In genomic region chr9:37921546-37922300, GRCh38 we compare ENCODE assay signal across 11 cellular contexts. TPM values are rescaled to one million over a fixed set of nuclear protein-coding genes. Genes with fewer than 3 reads are reported as not detected.
DNase-seq lines count a peak whose midpoint lies in the region; ATAC-seq and TF ChIP-seq lines count a peak whose summit lies in the region.
"Had no signal": no experiment of that assay in that cellular context is flagged by ENCODE, and none has a peak within 500 bp of the region (broad histone marks: within the 10 kb centered on the region; RNA-seq: fewer than 3 reads in every experiment).

No MANE protein-coding gene starts in this region.

- H3K79me2 ChIP-seq in osteoblast (ENCODE audit: insufficient read depth, low read length): peaks cover 9% of the 10 kb centered on the region

- H3K36me3 Mint-ChIP-seq in Caco-2 (ENCODE audit: insufficient read depth, unreplicated experiment): peaks cover 25% of the 10 kb centered on the region

- H3K27ac Mint-ChIP-seq in Caco-2 (ENCODE audit: unreplicated experiment): peak overlapping the region; percentile 42

- in situ Hi-C loops in astrocyte of the cerebellum (cut with HindIII; ENCODE audit: low sequenced_read_pairs): loop anchor here (25.0 kb wide), 1 partner anchor 316 kb away; no protein-coding TSS in a partner anchor

- peaks cover 16% of the 10 kb centered on the region for H4K20me1 ChIP-seq in osteoblast (ENCODE audit: insufficient read depth, low read length)

- TF ChIP-seq POLR2A in esophagus muscularis mucosa (IDR thresholded peaks at IDR 0.05; ENCODE audit: low read depth): no peak

- H3K27me3 ChIP-seq in Caco-2 (replicated peaks; ENCODE audit: control insufficient read depth, insufficient read depth, low read length) (no peaks in the 10 kb centered on the region), foreskin keratinocyte (no peaks in the 10 kb centered on the region), osteoblast (ENCODE audit: insufficient read depth, low read length) (no peaks in the 10 kb centered on the region), esophagus muscularis mucosa (no peaks in the 10 kb centered on the region)
- H3K27me3 ChIP-seq: vagina had no signal

- H3K9me3 Mint-ChIP-seq in Caco-2 (ENCODE audit: unreplicated experiment): no peaks in the 10 kb centered on the region

- TF ChIP-seq CTCF in Caco-2 (IDR thresholded peaks at IDR 0.05; ENCODE audit: insufficient read depth in 1 of 2, low read depth in 1 of 2, low read length in 1 of 2, severe bottlenecking in 1 of 2, unreplicated experiment in 1 of 2) (no peak), astrocyte of the cerebellum (IDR thresholded peaks at IDR 0.05; ENCODE audit: low read depth, low read length, missing control alignments) (peak; percentile 45), foreskin keratinocyte (conservative IDR thresholded peaks at IDR 0.05) (peak; percentile 86), osteoblast (IDR thresholded peaks at IDR 0.05; ENCODE audit: extremely low read depth, low read depth, low read length) (no peak), esophagus muscularis mucosa (IDR thresholded peaks at IDR 0.05) (no peak)

- H3K4me1 Mint-ChIP-seq in Caco-2 (ENCODE audit: low read depth, unreplicated experiment): no peaks in the 10 kb centered on the region

- H3K4me3 ChIP-seq in Caco-2 (ENCODE audit: low read depth, low read length) (no peak overlapping the region), astrocyte of the cerebellum (ENCODE audit: low read depth, low read length) (no peak overlapping the region), osteoblast (ENCODE audit: insufficient read depth, low read length) (no peak overlapping the region), esophagus muscularis mucosa (no peak overlapping the region)
- H3K4me3 ChIP-seq: vagina had no signal

- DNase-seq in Caco-2: peak in 1 of 2 experiments; percentile 17
- no peak for DNase-seq in astrocyte of the cerebellum (ENCODE audit: low read depth)
- peak; percentile 74 to 86 for DNase-seq in foreskin keratinocyte
- peak; percentile 31 for DNase-seq in osteoblast (ENCODE audit: insufficient read length, low spot score, missing footprints)
- DNase-seq in NCI-H2029 (lab: John Stamatoyannopoulos, UW): no peak
- no peak for DNase-seq in COLO829 (ENCODE audit: low spot score)
- DNase-seq in esophagus muscularis mucosa (ENCODE audit: extremely low spot score): no peak
- DNase-seq: GOT3, NCI-H524 had no signal

- CTCF ChIA-PET in Caco-2 (lab: Charles Lee): no interaction called here

- no peak overlapping the region for H3K27ac ChIP-seq in foreskin keratinocyte
- H3K27ac ChIP-seq in osteoblast (ENCODE audit: low read depth, low read length): no peak overlapping the region
- no peak overlapping the region for H3K27ac ChIP-seq in esophagus muscularis mucosa (replicated peaks in 1 of 4)
- H3K27ac ChIP-seq: vagina had no signal

- no peaks in the 10 kb centered on the region for H3K9me3 ChIP-seq in Caco-2
- no peaks in the 10 kb centered on the region for H3K9me3 ChIP-seq in osteoblast (ENCODE audit: low read depth, low read length)
- no peaks in the 10 kb centered on the region for H3K9me3 ChIP-seq in esophagus muscularis mucosa
- H3K9me3 ChIP-seq: vagina had no signal

- BruUV-seq in Caco-2 (replicated peaks; lab: Mats Ljungman, UMichigan): no TSS peak

- H3K36me3 ChIP-seq in Caco-2 (ENCODE audit: control insufficient read depth, insufficient read depth, low read length) (no peaks in the 10 kb centered on the region), osteoblast (ENCODE audit: insufficient read depth, low read length) (peaks cover 16% of the 10 kb centered on the region), esophagus muscularis mucosa (peaks cover 0 to 20% (median 11%) of the 10 kb centered on the region in 4 donors)
- H3K36me3 ChIP-seq: vagina had no signal

- H2AFZ ChIP-seq in osteoblast (ENCODE audit: low read length): no peak overlapping the region

- TF ChIP-seq EP300 in esophagus muscularis mucosa (IDR thresholded peaks at IDR 0.05): no peak

- intact Hi-C loops in Caco-2 (cut with micrococcal nuclease; ENCODE audit: unreplicated experiment) (no loop called here), esophagus muscularis mucosa (cut with DNase I) (loop anchor here (10.0 kb wide), 1 partner anchor 73 kb away; no protein-coding TSS in a partner anchor)

- H3K27me3 Mint-ChIP-seq in Caco-2 (ENCODE audit: insufficient read depth, unreplicated experiment): no peaks in the 10 kb centered on the region

- H3K4me1 ChIP-seq in Caco-2: no peaks in the 10 kb centered on the region
- peaks cover 18% of the 10 kb centered on the region for H3K4me1 ChIP-seq in foreskin keratinocyte
- peaks cover 6% of the 10 kb centered on the region for H3K4me1 ChIP-seq in osteoblast (ENCODE audit: insufficient read depth, low read length)
- peaks cover 15 to 27% (median 18%) of the 10 kb centered on the region in 4 donors for H3K4me1 ChIP-seq in esophagus muscularis mucosa

- 91% methylated on average over 13 of the region's 15 CpGs for WGBS in esophagus muscularis mucosa

- H3K4me2 ChIP-seq in osteoblast (ENCODE audit: insufficient read depth, low read length): no peak overlapping the region

- ATAC-seq in foreskin keratinocyte (peak; percentile 64), GM21825 (IDR thresholded peaks at IDR 0.05; ENCODE audit: unreplicated experiment) (no peak)

- H3K4me3 Mint-ChIP-seq in Caco-2 (ENCODE audit: unreplicated experiment): no peak overlapping the region

- POLR2A ChIA-PET in Caco-2 (lab: Charles Lee): no interaction called here

RNA-seq across cellular contexts. Expression of gene SLC25A51, which starts 17.8 kb away (rescaled TPM):
- total RNA-seq in Caco-2 (2022): 29.1 and 29.3 TPM in 2 replicates
- total RNA-seq in foreskin keratinocyte: 31.1 and 31.8 TPM in 2 replicates
- 7.8 and 9.1 TPM in 2 replicates for polyA plus RNA-seq in foreskin keratinocyte
- 114 and 119 TPM in 2 replicates for total RNA-seq in osteoblast
- total RNA-seq in esophagus muscularis mucosa: 10 to 100 TPM; 29.0 to 41.9 (median 39.3) TPM

Comparison
In these comparisons a context has a peak if more than half of its experiments do, and no peak if none do; other contexts are left out.
1. DNase-seq: peak in foreskin keratinocyte (2 of 2) and osteoblast (single experiment); none in astrocyte of the cerebellum (single experiment), NCI-H2029 (single experiment), COLO829 (single experiment) and esophagus muscularis mucosa (single experiment).
2. CTCF ChIP-seq: peak in astrocyte of the cerebellum (single experiment) and foreskin keratinocyte (single experiment); none in Caco-2 (0 of 2), osteoblast (single experiment) and esophagus muscularis mucosa (0 of 3).